ENCODE assay signal across 18 cellular contexts in genomic region chr9:131111186-131111853, GRCh38. TPM values are rescaled to one million over a fixed set of nuclear protein-coding genes. Genes with fewer than 3 reads are reported as not detected.
DNase-seq lines count a peak whose midpoint lies in the region; ATAC-seq and TF ChIP-seq lines count a peak whose summit lies in the region.
"Had no signal": no experiment of that assay in that cellular context is flagged by ENCODE, and none has a peak within 500 bp of the region (broad histone marks: within the 10 kb centered on the region; RNA-seq: fewer than 3 reads in every experiment).

No MANE protein-coding gene starts in this region.

- no peak overlapping the region for H3K4me3 ChIP-seq in H7 (ENCODE audit: insufficient read depth, low read depth, low read length)
- H3K4me3 ChIP-seq in adipocyte (ENCODE audit: low read length): no peak overlapping the region
- no peak overlapping the region for H3K4me3 ChIP-seq in iPS-18a (ENCODE audit: low read length)
- H3K4me3 ChIP-seq in brain microvascular endothelial cell (ENCODE audit: low read depth, low read length): no peak overlapping the region
- H3K4me3 ChIP-seq in CD8-positive, alpha-beta T cell (ENCODE audit: low read depth, low read length): no peak overlapping the region
- H3K4me3 ChIP-seq: heart right ventricle had no signal

- H3K9me3 Mint-ChIP-seq in progenitor cell of endocrine pancreas (ENCODE audit: low read depth): no peaks in the 10 kb centered on the region
- H3K9me3 Mint-ChIP-seq in CD8-positive, alpha-beta T cell: no peaks in the 10 kb centered on the region
- H3K9me3 Mint-ChIP-seq: activated CD4-positive, alpha-beta T cell treated with anti-CD3 and anti-CD28 coated beads, Interleukin-2, amount 10 ng/mL, durations not matched to agents 7 days and 5 days; activated naive CD8-positive, alpha-beta T cell treated with anti-CD3 and anti-CD28 coated beads, Interleukin-2, amount 10 ng/mL, durations not matched to agents 7 days and 5 days; activated T-cell treated with anti-CD3 and anti-CD28 coated beads, Interleukin-2, amount 50 U/mL, for 4 hours had no signal

- peak; percentile 60 for DNase-seq in H7
- DNase-seq in adipocyte (ENCODE audit: low read depth): peak; percentile 9
- no peak for DNase-seq in progenitor cell of endocrine pancreas (ENCODE audit: low spot score, unreplicated experiment)
- no peak for DNase-seq in brain microvascular endothelial cell
- no peak for DNase-seq in CD8-positive, alpha-beta T cell
- no peak for DNase-seq in COLO668 (lab: John Stamatoyannopoulos, UW; ENCODE audit: unreplicated experiment)
- DNase-seq: activated CD4-positive, alpha-beta T cell treated with anti-CD3 and anti-CD28 coated beads, Interleukin-2, amount 10 ng/mL, durations not matched to agents 7 days and 5 days; activated naive CD8-positive, alpha-beta T cell treated with anti-CD3 and anti-CD28 coated beads, Interleukin-2, amount 10 ng/mL, durations not matched to agents 7 days and 5 days; activated T-cell treated with anti-CD3 and anti-CD28 coated beads, Interleukin-2, amount 50 U/mL, for 4 hours; erythroblast; heart right ventricle; NCI-H187; NCI-H446 treated with DMSO at 0.1 percent for 48 hours had no signal

- no peaks in the 10 kb centered on the region for H3K27me3 Mint-ChIP-seq in progenitor cell of endocrine pancreas
- H3K27me3 Mint-ChIP-seq in CD8-positive, alpha-beta T cell (ENCODE audit: low read depth): no peaks in the 10 kb centered on the region
- H3K27me3 Mint-ChIP-seq: activated CD4-positive, alpha-beta T cell treated with anti-CD3 and anti-CD28 coated beads, Interleukin-2, amount 10 ng/mL, durations not matched to agents 7 days and 5 days had no signal

- H3K36me3 ChIP-seq in H7 (replicated peaks; ENCODE audit: control insufficient read depth, insufficient read depth, low read length) (peaks cover 5% of the 10 kb centered on the region), adipocyte (ENCODE audit: control insufficient read depth, insufficient read depth, low read length, severe bottlenecking) (no peaks in the 10 kb centered on the region), iPS-18a (ENCODE audit: control insufficient read depth, low read depth, low read length) (peaks cover 18% of the 10 kb centered on the region), brain microvascular endothelial cell (replicated peaks) (no peaks in the 10 kb centered on the region)
- H3K36me3 ChIP-seq in CD8-positive, alpha-beta T cell (ENCODE audit: insufficient read depth, low read length): no peaks in the 10 kb centered on the region

- H3K27me3 ChIP-seq in H7 (ENCODE audit: control insufficient read depth, insufficient read depth, low read length): no peaks in the 10 kb centered on the region
- H3K27me3 ChIP-seq in adipocyte (replicated peaks; ENCODE audit: control insufficient read depth, insufficient read depth, low read length): peaks cover 24% of the 10 kb centered on the region
- no peaks in the 10 kb centered on the region for H3K27me3 ChIP-seq in iPS-18a (ENCODE audit: control insufficient read depth, insufficient read depth, low read length)
- H3K27me3 ChIP-seq in brain microvascular endothelial cell (replicated peaks): peaks cover 33% of the 10 kb centered on the region
- H3K27me3 ChIP-seq in CD8-positive, alpha-beta T cell (ENCODE audit: insufficient read depth, low read length): no peaks in the 10 kb centered on the region
- H3K27me3 ChIP-seq: heart right ventricle had no signal

- no peaks in the 10 kb centered on the region for H3K4me1 Mint-ChIP-seq in progenitor cell of endocrine pancreas (ENCODE audit: low read depth)
- no peaks in the 10 kb centered on the region for H3K4me1 Mint-ChIP-seq in CD8-positive, alpha-beta T cell (ENCODE audit: low read depth)
- H3K4me1 Mint-ChIP-seq: activated CD4-positive, alpha-beta T cell treated with anti-CD3 and anti-CD28 coated beads, Interleukin-2, amount 10 ng/mL, durations not matched to agents 7 days and 5 days had no signal

- ATAC-seq in CD8-positive, alpha-beta T cell: no peak
- ATAC-seq in HG03159 (IDR thresholded peaks at IDR 0.05; ENCODE audit: unreplicated experiment): no peak
- ATAC-seq: activated T-cell treated with anti-CD3 and anti-CD28 coated beads, Interleukin-2, amount 50 U/mL, for 4 hours; heart right ventricle; left colon; SK-N-SH treated with all-trans-retinoic acid at 6 μM for 48 hours had no signal

- H3K9ac ChIP-seq in adipocyte (ENCODE audit: low read length) (no peak overlapping the region), iPS-18a (ENCODE audit: low read length) (peak overlapping the region; percentile 43)

- H3K27ac Mint-ChIP-seq in progenitor cell of endocrine pancreas: peak overlapping the region; percentile 45
- H3K27ac Mint-ChIP-seq in CD8-positive, alpha-beta T cell: no peak overlapping the region
- H3K27ac Mint-ChIP-seq: activated CD4-positive, alpha-beta T cell treated with anti-CD3 and anti-CD28 coated beads, Interleukin-2, amount 10 ng/mL, durations not matched to agents 7 days and 5 days; activated naive CD8-positive, alpha-beta T cell treated with anti-CD3 and anti-CD28 coated beads, Interleukin-2, amount 10 ng/mL, durations not matched to agents 7 days and 5 days had no signal

- intact Hi-C loops in CD8-positive, alpha-beta T cell (cut with DNase I, micrococcal nuclease): no loop called here

- TF ChIP-seq CTCF in progenitor cell of endocrine pancreas (IDR thresholded peaks at IDR 0.05; ENCODE audit: unreplicated experiment) (no peak), brain microvascular endothelial cell (IDR thresholded peaks at IDR 0.05; ENCODE audit: low read depth, low read length, missing control alignments) (no peak)
- TF ChIP-seq CTCF in CD8-positive, alpha-beta T cell (IDR thresholded peaks at IDR 0.05): no peak

- CTCF ChIA-PET in CD8-positive, alpha-beta T cell (lab: Charles Lee): no interaction called here

- no peaks in the 10 kb centered on the region for H3K4me1 ChIP-seq in adipocyte (ENCODE audit: control insufficient read depth, insufficient read depth, low read length)
- H3K4me1 ChIP-seq in iPS-18a (ENCODE audit: control insufficient read depth, low read depth, low read length): peaks cover 8% of the 10 kb centered on the region
- no peaks in the 10 kb centered on the region for H3K4me1 ChIP-seq in CD8-positive, alpha-beta T cell (ENCODE audit: insufficient read depth, low read length)

- H3K27ac ChIP-seq in iPS-18a (ENCODE audit: low read length) (peak overlapping the region; percentile 51), brain microvascular endothelial cell (no peak overlapping the region)
- H3K27ac ChIP-seq in CD8-positive, alpha-beta T cell (ENCODE audit: low read depth, low read length): no peak overlapping the region

- H3K36me3 Mint-ChIP-seq in progenitor cell of endocrine pancreas (ENCODE audit: insufficient read depth): peaks cover 7% of the 10 kb centered on the region
- H3K36me3 Mint-ChIP-seq in CD8-positive, alpha-beta T cell: no peaks in the 10 kb centered on the region
- H3K36me3 Mint-ChIP-seq: activated naive CD8-positive, alpha-beta T cell treated with anti-CD3 and anti-CD28 coated beads, Interleukin-2, amount 10 ng/mL, durations not matched to agents 7 days and 5 days had no signal

- H3K9me3 ChIP-seq in adipocyte (ENCODE audit: control insufficient read depth, low read length): no peaks in the 10 kb centered on the region
- H3K9me3 ChIP-seq in iPS-18a (ENCODE audit: control insufficient read depth, low read depth, low read length): no peaks in the 10 kb centered on the region
- no peaks in the 10 kb centered on the region for H3K9me3 ChIP-seq in CD8-positive, alpha-beta T cell (ENCODE audit: low read length)
- H3K9me3 ChIP-seq: heart right ventricle had no signal

- in situ Hi-C loops in brain microvascular endothelial cell (cut with HindIII; ENCODE audit: low pct_ligation_motif_present, low sequenced_read_pairs): no loop called here

- POLR2A ChIA-PET in CD8-positive, alpha-beta T cell (lab: Charles Lee): no interaction called here

- no peak overlapping the region for H3K4me3 Mint-ChIP-seq in progenitor cell of endocrine pancreas (ENCODE audit: low read depth)
- H3K4me3 Mint-ChIP-seq in CD8-positive, alpha-beta T cell: no peak overlapping the region
- H3K4me3 Mint-ChIP-seq: activated CD4-positive, alpha-beta T cell treated with anti-CD3 and anti-CD28 coated beads, Interleukin-2, amount 10 ng/mL, durations not matched to agents 7 days and 5 days; activated naive CD8-positive, alpha-beta T cell treated with anti-CD3 and anti-CD28 coated beads, Interleukin-2, amount 10 ng/mL, durations not matched to agents 7 days and 5 days; activated T-cell treated with anti-CD3 and anti-CD28 coated beads, Interleukin-2, amount 50 U/mL, for 4 hours had no signal

RNA-seq across cellular contexts. Expression of gene NUP214, which starts 14.1 kb away (rescaled TPM):
- 20.6 and 26.5 TPM in 2 replicates for total RNA-seq in H7 (2014; rRNA removed; shearing (Covaris generic))
- total RNA-seq in progenitor cell of endocrine pancreas: 61.0 and 62.2 TPM in 2 replicates
- total RNA-seq in CD8-positive, alpha-beta T cell: 100 to 1,000 TPM; 120 to 136 TPM

RNA-seq across cellular contexts. Expression of gene AIF1L, which starts 15.0 kb away (rescaled TPM):
- total RNA-seq in H7 (2014; rRNA removed; shearing (Covaris generic)): 93.3 and 97.2 TPM in 2 replicates
- total RNA-seq in progenitor cell of endocrine pancreas: 71.1 and 72.5 TPM in 2 replicates
- not detected for total RNA-seq in CD8-positive, alpha-beta T cell
- total RNA-seq: LHCN-M2 had no signal

Comparison
In these comparisons a context has a peak if more than half of its experiments do, and no peak if none do; other contexts are left out.
1. DNase-seq: peak in H7 (single experiment) and adipocyte (single experiment); none in progenitor cell of endocrine pancreas (single experiment), brain microvascular endothelial cell (single experiment), CD8-positive, alpha-beta T cell (0 of 7) and COLO668 (single experiment).
2. RNA of gene AIF1L, which starts 15.0 kb away (total RNA-seq): 93.3 to 97.2 TPM in H7 and 71.1 to 72.5 TPM in progenitor cell of endocrine pancreas; not detected in CD8-positive, alpha-beta T cell; every median in the first group is over 10 times any median in the second.